ENCODE assay signal across 1 cellular context in the genomic region with DNA sequence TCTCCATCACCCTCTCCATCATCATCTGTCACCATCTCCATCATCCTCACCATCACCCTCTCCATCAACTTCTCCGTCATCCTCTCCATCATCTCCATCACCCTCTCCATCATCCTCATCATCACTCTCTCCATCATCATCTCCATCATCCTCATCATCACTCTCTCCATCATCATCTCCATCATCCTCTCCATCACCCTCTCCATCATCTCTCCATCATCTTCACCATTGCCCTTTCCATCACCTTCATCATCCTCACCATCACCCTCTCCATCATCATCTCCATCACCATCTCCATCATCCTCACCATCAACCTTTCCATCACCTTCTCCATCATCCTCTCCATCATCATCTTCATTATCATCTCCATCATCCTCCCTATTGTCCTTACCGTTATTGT.
TF ChIP-seq lines count a peak whose summit lies in the region.

No MANE protein-coding gene starts in this region.

TF ChIP-seq in HepG2, 621 proteins besides CTCF, POLR2A, EP300 and RAD21:
- TF ChIP-seq CREB1 (IDR thresholded peaks at IDR 0.05) (peak; percentile 80), CREB1 (CRISPR knock-in tag; IDR thresholded peaks at IDR 0.05) (no peak), NPAS2 (CRISPR knock-in tag; IDR thresholded peaks at IDR 0.05; ENCODE audit: borderline replicate concordance) (no peak), PHB2 (IDR thresholded peaks at IDR 0.05; ENCODE audit: partially characterized antibody) (peak; percentile 69), MYNN (CRISPR knock-in tag; IDR thresholded peaks at IDR 0.05; ENCODE audit: low read depth) (no peak)
- TF ChIP-seq, protein P1, sequence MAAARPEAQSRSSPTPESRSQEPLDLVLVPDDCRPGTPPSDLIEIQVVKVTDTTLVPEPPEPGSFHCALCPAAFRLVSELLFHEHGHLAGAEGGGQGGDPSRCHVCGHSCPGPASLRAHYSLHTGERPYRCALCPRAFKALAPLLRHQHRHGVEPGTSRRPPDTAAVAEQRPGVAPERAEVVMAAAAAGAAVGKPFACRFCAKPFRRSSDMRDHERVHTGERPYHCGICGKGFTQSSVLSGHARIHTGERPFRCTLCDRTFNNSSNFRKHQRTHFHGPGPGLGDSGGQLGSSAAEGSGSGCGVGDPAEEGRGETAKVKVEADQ (CRISPR knock-in tag; IDR thresholded peaks at IDR 0.05; ENCODE audit: borderline replicate concordance), result no peak
